In genomic region chr4:174713181-174713580, GRCh38 we compare ENCODE assay signal across 15 cellular contexts.
"Had no signal": no experiment of that assay in that cellular context is flagged by ENCODE, and none has a peak within 500 bp of the region (broad histone marks: within the 10 kb centered on the region; RNA-seq: fewer than 3 reads in every experiment).

No MANE protein-coding gene starts in this region.

- DNase-seq: activated CD4-positive, alpha-beta T cell treated with anti-CD3 and anti-CD28 coated beads, Interleukin-2, amount 10 ng/mL, durations not matched to agents 7 days and 5 days; activated CD8-positive, alpha-beta memory T cell treated with anti-CD3 and anti-CD28 coated beads for 24 hours; activated gamma-delta T cell treated with Interleukin-2 at 50 U/mL for 16 hours; activated naive CD8-positive, alpha-beta T cell treated with anti-CD3 and anti-CD28 coated beads for 36 hours; anterior cingulate cortex; cerebellar nuclear complex; dermis blood vessel endothelial cell; endodermal cell; foreskin fibroblast; left ventricle myocardium superior; nephron progenitor cell; psoas muscle; right lobe of liver; upper lobe of right lung had no signal

- H3K27me3 ChIP-seq: breast epithelium, right lobe of liver, upper lobe of right lung had no signal

- ATAC-seq: left ventricle myocardium superior, psoas muscle, right lobe of liver, upper lobe of right lung had no signal

- H3K36me3 ChIP-seq: breast epithelium, right lobe of liver, upper lobe of right lung had no signal

- H3K4me1 ChIP-seq: breast epithelium, psoas muscle, right lobe of liver, upper lobe of right lung had no signal

- H3K4me3 ChIP-seq: breast epithelium, psoas muscle, right lobe of liver, upper lobe of right lung had no signal

- H3K9me3 ChIP-seq: breast epithelium, psoas muscle, right lobe of liver, upper lobe of right lung had no signal

- H3K27ac ChIP-seq: breast epithelium, psoas muscle, right lobe of liver, upper lobe of right lung had no signal
